8 cellular contexts compared by ENCODE assay signal in genomic region chr7:6516387-6516983, GRCh38. TPM values are rescaled to one million over a fixed set of nuclear protein-coding genes. Genes with fewer than 3 reads are reported as not detected.
A peak's percentile ranks its signal among the peaks of the same experiment; 100 is the strongest.
DNase-seq lines count a peak whose midpoint lies in the region; ATAC-seq lines count a peak whose summit lies in the region.

No MANE protein-coding gene starts in this region.

- in situ Hi-C loops in Caki2 (cut with HindIII; ENCODE audit: low pct_unique_long_range_greater_than_20kb, low sequenced_read_pairs) = no loop called here

- peak; percentile 78 for DNase-seq in Caki2 (ENCODE audit: low read depth)
- peak; percentile 89 for DNase-seq in NCI-H2227 (lab: John Stamatoyannopoulos, UW; ENCODE audit: unreplicated experiment)
- DNase-seq in activated CD4-positive, CD25-positive, alpha-beta regulatory T cell (lab: John Stamatoyannopoulos, UW) = peak; percentile 24 to 38 (median 33)
- peak; percentile 93 for DNase-seq in cerebellar cortex (ENCODE audit: low spot score)
- peak; percentile 56 for DNase-seq in kidney glomerular epithelial cell (lab: John Stamatoyannopoulos, UW)
- peak; percentile 40 to 62 for DNase-seq in stimulated activated CD4-positive, alpha-beta T cell treated with anti-CD3 and anti-CD28 coated beads, Interleukin-15, amount 100 ng/mL, for 48 hours (ENCODE audit: low read depth in 2 of 2)

- peak; percentile 51 for ATAC-seq in HG02642 (IDR thresholded peaks at IDR 0.05; ENCODE audit: poor library complexity, unreplicated experiment)
- ATAC-seq in GM18861 (IDR thresholded peaks at IDR 0.05; ENCODE audit: unreplicated experiment) = no peak

RNA-seq across cellular contexts. Expression of gene KDELR2, which starts 32.5 kb away (rescaled TPM):
- 230 and 259 TPM in 2 replicates for total RNA-seq in Caki2 (2014; rRNA removed; shearing (Covaris generic); ENCODE audit: low replicate concordance)

RNA-seq across cellular contexts. Expression of gene GRID2IP, which starts 34.8 kb away (rescaled TPM):
- not detected in 2 replicates for total RNA-seq in Caki2 (2014; rRNA removed; shearing (Covaris generic); ENCODE audit: low replicate concordance)

Comparison
In these comparisons a context has a peak if more than half of its experiments do, and no peak if none do; other contexts are left out.
1. DNase-seq: peak in every context shown above with its lines; median percentile 93 in cerebellar cortex; 89 in NCI-H2227; 78 in Caki2; 56 in kidney glomerular epithelial cell; 51 in stimulated activated CD4-positive, alpha-beta T cell treated with anti-CD3 and anti-CD28 coated beads, Interleukin-15, amount 100 ng/mL, for 48 hours; 33 in activated CD4-positive, CD25-positive, alpha-beta regulatory T cell.